Comparison of ENCODE assay signal across 20 cellular contexts in the genomic region with DNA sequence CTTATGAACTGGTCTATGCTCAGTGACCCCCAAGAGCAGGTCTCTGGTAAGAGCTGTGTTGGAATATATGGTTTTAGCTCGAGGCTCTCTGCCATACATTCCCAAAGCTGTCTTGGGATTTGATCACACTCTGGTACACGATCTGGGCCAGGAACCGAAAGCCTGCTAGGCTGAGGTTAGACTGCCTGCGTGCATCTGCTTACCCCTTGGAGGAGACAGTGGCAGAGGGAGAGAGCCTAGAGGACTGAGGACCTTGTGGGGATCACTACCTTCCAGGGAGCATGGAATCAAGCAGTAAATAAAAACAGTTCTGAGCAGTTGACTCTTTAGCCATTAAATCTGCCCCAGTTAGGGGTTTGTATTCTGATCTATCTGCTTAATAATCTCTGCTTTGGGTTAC.
DNase-seq lines count a peak whose midpoint lies in the region; ATAC-seq and TF ChIP-seq lines count a peak whose summit lies in the region.
"Had no signal": no experiment of that assay in that cellular context is flagged by ENCODE, and none has a peak within 500 bp of the region (broad histone marks: within the 10 kb centered on the region; RNA-seq: fewer than 3 reads in every experiment).

No MANE protein-coding gene starts in this region.

- H3K18ac ChIP-seq in neuronal stem cell (ENCODE audit: low read length): peak overlapping the region; percentile 91

- H3K27ac ChIP-seq in mammary epithelial cell (ENCODE audit: insufficient read depth, low read depth, low read length) (no peak overlapping the region), neuronal stem cell (replicated peaks; ENCODE audit: low read length) (no peak overlapping the region), uterus (peak overlapping the region; percentile 12 to 32)
- H3K27ac ChIP-seq: 22Rv1, BLaER1, right lobe of liver had no signal

- no peaks in the 10 kb centered on the region for H4K20me1 ChIP-seq in mammary epithelial cell (ENCODE audit: insufficient read depth, low read length)
- H4K20me1 ChIP-seq: BLaER1 had no signal

- no peak overlapping the region for H2AK5ac ChIP-seq in neuronal stem cell (ENCODE audit: low read depth, low read length)

- H3K4me1 ChIP-seq in mammary epithelial cell (ENCODE audit: insufficient read depth, low read length): no peaks in the 10 kb centered on the region
- peaks cover 0 to 14% of the 10 kb centered on the region in 2 donors for H3K4me1 ChIP-seq in neuronal stem cell (ENCODE audit: control insufficient read depth in 2 of 2, insufficient read depth in 1 of 2, low read depth in 1 of 2, low read length in 2 of 2)
- peaks cover 0 to 10% of the 10 kb centered on the region in 2 donors for H3K4me1 ChIP-seq in uterus
- H3K4me1 ChIP-seq: BLaER1, right lobe of liver had no signal

- H3K4me3 ChIP-seq in mammary epithelial cell (replicated peaks in 1 of 3; ENCODE audit: insufficient read depth in 1 of 3, low read depth in 2 of 3, low read length in 3 of 3) (no peak overlapping the region), fibroblast of villous mesenchyme (ENCODE audit: low read depth, low read length) (no peak overlapping the region), neuronal stem cell (ENCODE audit: low read length in 2 of 2) (no peak overlapping the region), uterus (no peak overlapping the region)
- H3K4me3 ChIP-seq: BLaER1, K562, right lobe of liver, tibial nerve had no signal

- H3K36me3 Mint-ChIP-seq in MCF 10A (ENCODE audit: insufficient read depth, unreplicated experiment): peaks cover 16% of the 10 kb centered on the region

- DNase-seq in MCF 10A (ENCODE audit: unreplicated experiment) (no peak), mammary epithelial cell (no peak), fibroblast of villous mesenchyme (ENCODE audit: low read depth) (peak; percentile 26), neuronal stem cell (ENCODE audit: low spot score) (no peak), uterus (no peak), GM13977 (ENCODE audit: low spot score) (no peak), NCI-H146 treated with DMSO at 0.1 percent for 48 hours (lab: John Stamatoyannopoulos, UW; ENCODE audit: unreplicated experiment) (no peak)
- DNase-seq: immature natural killer cell; NCI-H1048; NCI-H69; right lobe of liver; stimulated activated CD4-positive, alpha-beta T cell treated with anti-CD3 and anti-CD28 coated beads, Interleukin-2, amount 100 ng/mL, for 48 hours; SW 1271 had no signal

- peak overlapping the region; percentile 54 for H3K27ac Mint-ChIP-seq in MCF 10A (ENCODE audit: low read depth, unreplicated experiment)
- H3K27ac Mint-ChIP-seq: activated T-helper 1 cell treated with anti-CD3 and anti-CD28 coated beads, Interleukin-12 subunit alpha, Interleukin-12 subunit beta, Interleukin-2, Interleukin-4 antibody, amounts not matched to agents 30 ng/mL and 10 ng/mL and 1 ng/mL, durations not matched to agents 14 hours and 24 hours and 36 hours; immature natural killer cell had no signal

- CTCF ChIA-PET in MCF 10A (lab: Yijun Ruan, JAX) (interaction anchor here (0.6 kb wide), 1 partner anchor 146 kb away, joined by 4 read pairs; no protein-coding TSS in a partner anchor), mammary epithelial cell (lab: Charles Lee; ENCODE audit: low non-redundant PET) (no interaction called here)

- H2BK5ac ChIP-seq in neuronal stem cell (ENCODE audit: low read length): no peak overlapping the region

- no peak for ATAC-seq in HG03039 (IDR thresholded peaks at IDR 0.05; ENCODE audit: unreplicated experiment)
- ATAC-seq: K562 had no signal

- no peak overlapping the region for H3K4ac ChIP-seq in neuronal stem cell (ENCODE audit: low read length)

- no peak overlapping the region for H3K4me3 Mint-ChIP-seq in MCF 10A (ENCODE audit: unreplicated experiment)
- H3K4me3 Mint-ChIP-seq: activated T-helper 1 cell treated with anti-CD3 and anti-CD28 coated beads, Interleukin-12 subunit alpha, Interleukin-12 subunit beta, Interleukin-2, Interleukin-4 antibody, amounts not matched to agents 30 ng/mL and 10 ng/mL and 1 ng/mL, durations not matched to agents 14 hours and 24 hours and 36 hours; immature natural killer cell; neural crest cell had no signal

- peaks cover 58% of the 10 kb centered on the region for H3K79me2 ChIP-seq in mammary epithelial cell (ENCODE audit: insufficient read depth, low read length)

- H2AFZ ChIP-seq in mammary epithelial cell (ENCODE audit: low read depth, low read length): no peak overlapping the region
- H2AFZ ChIP-seq in neuronal stem cell (ENCODE audit: low read length): no peak overlapping the region

- TF ChIP-seq CTCF in MCF 10A (IDR thresholded peaks at IDR 0.05; ENCODE audit: unreplicated experiment) (no peak), mammary epithelial cell (conservative IDR thresholded peaks at IDR 0.05 in 1 of 2, IDR thresholded peaks at IDR 0.05 in 1 of 2; ENCODE audit: extremely low read depth in 1 of 2, insufficient read depth in 1 of 2, low read depth in 1 of 2, low read length in 2 of 2) (no peak), fibroblast of villous mesenchyme (IDR thresholded peaks at IDR 0.05; ENCODE audit: insufficient read depth, low read depth, low read length) (no peak), uterus (IDR thresholded peaks at IDR 0.05) (no peak), GM13977 (IDR thresholded peaks at IDR 0.05; ENCODE audit: extremely low read depth, insufficient read depth, missing control alignments) (no peak)

- H2BK15ac ChIP-seq in neuronal stem cell (ENCODE audit: low read length): no peak overlapping the region

- POLR2A ChIA-PET in MCF 10A (lab: Yijun Ruan, JAX): interaction anchor here (1.2 kb wide), 1 partner anchor 150 kb away, joined by 3 read pairs; no protein-coding TSS in a partner anchor

- TF ChIP-seq POLR2A in uterus (IDR thresholded peaks at IDR 0.05): no peak

- no peaks in the 10 kb centered on the region for H3K9me3 Mint-ChIP-seq in MCF 10A (ENCODE audit: unreplicated experiment)
- H3K9me3 Mint-ChIP-seq: activated T-helper 1 cell treated with anti-CD3 and anti-CD28 coated beads, Interleukin-12 subunit alpha, Interleukin-12 subunit beta, Interleukin-2, Interleukin-4 antibody, amounts not matched to agents 30 ng/mL and 10 ng/mL and 1 ng/mL, durations not matched to agents 14 hours and 24 hours and 36 hours had no signal

- no peak overlapping the region for H4K8ac ChIP-seq in neuronal stem cell (ENCODE audit: low read depth, low read length)

- no peak overlapping the region for H3K14ac ChIP-seq in neuronal stem cell (ENCODE audit: low read length)

- H3K23ac ChIP-seq in neuronal stem cell (ENCODE audit: low read depth, low read length, poor library complexity): no peak overlapping the region

- H3K4me2 ChIP-seq in mammary epithelial cell (ENCODE audit: insufficient read depth, low read depth, low read length): no peak overlapping the region
- H3K4me2 ChIP-seq in neuronal stem cell (ENCODE audit: insufficient read depth, low read length, poor library complexity, severe bottlenecking): no peak overlapping the region
- H3K4me2 ChIP-seq: BLaER1 had no signal

- no peak overlapping the region for H4K91ac ChIP-seq in neuronal stem cell (ENCODE audit: low read depth, low read length, poor library complexity)

- dilution Hi-C loops in mammary epithelial cell (cut with HindIII; ENCODE audit: low sequenced_read_pairs): no loop called here

- H3K27me3 ChIP-seq in mammary epithelial cell (ENCODE audit: insufficient read depth, low read length) (no peaks in the 10 kb centered on the region), neuronal stem cell (ENCODE audit: control insufficient read depth in 3 of 3, insufficient read depth in 3 of 3, low read depth in 1 of 3, low read length in 3 of 3) (no peaks in the 10 kb centered on the region), uterus (no peaks in the 10 kb centered on the region)
- H3K27me3 ChIP-seq: BLaER1, right lobe of liver, tibial nerve had no signal

- no peaks in the 10 kb centered on the region for H3K27me3 Mint-ChIP-seq in MCF 10A (ENCODE audit: insufficient read depth, unreplicated experiment)

- peaks cover 7% of the 10 kb centered on the region for H3K79me1 ChIP-seq in neuronal stem cell (ENCODE audit: low read depth, low read length)

- intact Hi-C loops in MCF 10A (cut with micrococcal nuclease) (no loop called here), mammary epithelial cell (cut with micrococcal nuclease) (no loop called here), uterus (cut with DNase I; ENCODE audit: low total_unique reads) (no loop called here)

- H3K9ac ChIP-seq in mammary epithelial cell (ENCODE audit: insufficient read depth, low read length) (no peak overlapping the region), neuronal stem cell (ENCODE audit: low read depth, low read length, poor library complexity) (no peak overlapping the region)
- H3K9ac ChIP-seq: BLaER1 had no signal

- no peak overlapping the region for H2BK12ac ChIP-seq in neuronal stem cell (ENCODE audit: low read length)

- WGBS in mammary epithelial cell (ENCODE audit: low coverage, missing lambda C conversion rate): 68% methylated on average over 4 of the region's 4 CpGs
- no CpG with 5 or more reads among the region's 4 CpGs for WGBS in neuronal stem cell (ENCODE audit: extremely low coverage in 2 of 2, insufficient read length in 2 of 2, insufficient replicate concordance in 1 of 2), 2 donors

- BruUV-seq in MCF 10A (replicated peaks; lab: Mats Ljungman, UMichigan) (no TSS peak), mammary epithelial cell (replicated peaks; lab: Mats Ljungman, UMichigan) (no TSS peak)

- H3K36me3 ChIP-seq in mammary epithelial cell (ENCODE audit: insufficient read depth, low read length) (peaks cover 2% of the 10 kb centered on the region), neuronal stem cell (replicated peaks in 1 of 2; ENCODE audit: control insufficient read depth in 2 of 2, insufficient read depth in 2 of 2, low read length in 2 of 2) (peaks cover 12 to 92% of the 10 kb centered on the region in 2 donors), uterus (no peaks in the 10 kb centered on the region)
- H3K36me3 ChIP-seq: BLaER1, right lobe of liver had no signal

- H2BK120ac ChIP-seq in neuronal stem cell (ENCODE audit: low read depth, low read length): no peak overlapping the region

- in situ Hi-C loops in mammary epithelial cell (cut with MboI; ENCODE audit: low sequenced_read_pairs in 2 of 2): no loop called here
- in situ Hi-C loops in GM13977 (cut with MboI; ENCODE audit: low pct_unique_long_range_greater_than_20kb, low sequenced_read_pairs, unreplicated experiment): no loop called here

- H3K4me1 Mint-ChIP-seq in MCF 10A (ENCODE audit: insufficient read depth, unreplicated experiment): peaks cover 5% of the 10 kb centered on the region
- H3K4me1 Mint-ChIP-seq: immature natural killer cell had no signal

- H3K9me3 ChIP-seq in mammary epithelial cell (replicated peaks; ENCODE audit: insufficient read depth, low read length): no peaks in the 10 kb centered on the region
- H3K9me3 ChIP-seq in neuronal stem cell (replicated peaks in 1 of 2; ENCODE audit: control insufficient read depth in 2 of 2, insufficient read depth in 1 of 2, low read depth in 1 of 2, low read length in 2 of 2): peaks cover 6 to 23% of the 10 kb centered on the region in 2 donors
- H3K9me3 ChIP-seq in uterus: no peaks in the 10 kb centered on the region
- H3K9me3 ChIP-seq: BLaER1, right lobe of liver had no signal

Comparison
In these comparisons a context has a peak if more than half of its experiments do, and no peak if none do; other contexts are left out.
1. H3K27ac ChIP-seq: peak in uterus (2 of 2); none in mammary epithelial cell (single experiment) and neuronal stem cell (single experiment).